1 cellular context compared by ENCODE assay signal in genomic region chr13:28704919-28705318, GRCh38.
TF ChIP-seq lines count a peak whose summit lies in the region.

No MANE protein-coding gene starts in this region.

TF ChIP-seq in HepG2, 621 proteins besides CTCF, POLR2A, EP300 and RAD21:
- TF ChIP-seq ZBTB34 (CRISPR knock-in tag; IDR thresholded peaks at IDR 0.05) (no peak), SRSF1 (optimal IDR thresholded peaks at IDR 0.05; ENCODE audit: low read depth, low read length) (no peak), KDM3A (CRISPR knock-in tag; IDR thresholded peaks at IDR 0.05; ENCODE audit: low read depth) (no peak), ZNF883 (CRISPR knock-in tag; IDR thresholded peaks at IDR 0.05; ENCODE audit: not compliant biosample characterization) (no peak), MIXL1 (CRISPR knock-in tag; IDR thresholded peaks at IDR 0.05) (no peak), MIER2 (CRISPR knock-in tag; IDR thresholded peaks at IDR 0.05) (no peak), ZNF503 (CRISPR knock-in tag; IDR thresholded peaks at IDR 0.05) (no peak), ADNP (CRISPR knock-in tag; IDR thresholded peaks at IDR 0.05) (no peak)
- TF ChIP-seq, protein P1, sequence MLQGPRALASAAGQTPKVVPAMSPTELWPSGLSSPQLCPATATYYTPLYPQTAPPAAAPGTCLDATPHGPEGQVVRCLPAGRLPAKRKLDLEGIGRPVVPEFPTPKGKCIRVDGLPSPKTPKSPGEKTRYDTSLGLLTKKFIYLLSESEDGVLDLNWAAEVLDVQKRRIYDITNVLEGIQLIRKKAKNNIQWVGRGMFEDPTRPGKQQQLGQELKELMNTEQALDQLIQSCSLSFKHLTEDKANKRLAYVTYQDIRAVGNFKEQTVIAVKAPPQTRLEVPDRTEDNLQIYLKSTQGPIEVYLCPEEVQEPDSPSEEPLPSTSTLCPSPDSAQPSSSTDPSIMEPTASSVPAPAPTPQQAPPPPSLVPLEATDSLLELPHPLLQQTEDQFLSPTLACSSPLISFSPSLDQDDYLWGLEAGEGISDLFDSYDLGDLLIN (CRISPR knock-in tag; IDR thresholded peaks at IDR 0.05; ENCODE audit: borderline replicate concordance): no peak
- TF ChIP-seq, protein P2, sequence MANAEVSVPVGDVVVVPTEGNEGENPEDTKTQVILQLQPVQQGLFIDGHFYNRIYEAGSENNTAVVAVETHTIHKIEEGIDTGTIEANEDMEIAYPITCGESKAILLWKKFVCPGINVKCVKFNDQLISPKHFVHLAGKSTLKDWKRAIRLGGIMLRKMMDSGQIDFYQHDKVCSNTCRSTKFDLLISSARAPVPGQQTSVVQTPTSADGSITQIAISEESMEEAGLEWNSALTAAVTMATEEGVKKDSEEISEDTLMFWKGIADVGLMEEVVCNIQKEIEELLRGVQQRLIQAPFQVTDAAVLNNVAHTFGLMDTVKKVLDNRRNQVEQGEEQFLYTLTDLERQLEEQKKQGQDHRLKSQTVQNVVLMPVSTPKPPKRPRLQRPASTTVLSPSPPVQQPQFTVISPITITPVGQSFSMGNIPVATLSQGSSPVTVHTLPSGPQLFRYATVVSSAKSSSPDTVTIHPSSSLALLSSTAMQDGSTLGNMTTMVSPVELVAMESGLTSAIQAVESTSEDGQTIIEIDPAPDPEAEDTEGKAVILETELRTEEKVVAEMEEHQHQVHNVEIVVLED (CRISPR knock-in tag; IDR thresholded peaks at IDR 0.05; ENCODE audit: borderline replicate concordance): no peak
- TF ChIP-seq, protein P3, sequence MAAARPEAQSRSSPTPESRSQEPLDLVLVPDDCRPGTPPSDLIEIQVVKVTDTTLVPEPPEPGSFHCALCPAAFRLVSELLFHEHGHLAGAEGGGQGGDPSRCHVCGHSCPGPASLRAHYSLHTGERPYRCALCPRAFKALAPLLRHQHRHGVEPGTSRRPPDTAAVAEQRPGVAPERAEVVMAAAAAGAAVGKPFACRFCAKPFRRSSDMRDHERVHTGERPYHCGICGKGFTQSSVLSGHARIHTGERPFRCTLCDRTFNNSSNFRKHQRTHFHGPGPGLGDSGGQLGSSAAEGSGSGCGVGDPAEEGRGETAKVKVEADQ (CRISPR knock-in tag; IDR thresholded peaks at IDR 0.05; ENCODE audit: borderline replicate concordance): no peak
